In the genomic region with DNA sequence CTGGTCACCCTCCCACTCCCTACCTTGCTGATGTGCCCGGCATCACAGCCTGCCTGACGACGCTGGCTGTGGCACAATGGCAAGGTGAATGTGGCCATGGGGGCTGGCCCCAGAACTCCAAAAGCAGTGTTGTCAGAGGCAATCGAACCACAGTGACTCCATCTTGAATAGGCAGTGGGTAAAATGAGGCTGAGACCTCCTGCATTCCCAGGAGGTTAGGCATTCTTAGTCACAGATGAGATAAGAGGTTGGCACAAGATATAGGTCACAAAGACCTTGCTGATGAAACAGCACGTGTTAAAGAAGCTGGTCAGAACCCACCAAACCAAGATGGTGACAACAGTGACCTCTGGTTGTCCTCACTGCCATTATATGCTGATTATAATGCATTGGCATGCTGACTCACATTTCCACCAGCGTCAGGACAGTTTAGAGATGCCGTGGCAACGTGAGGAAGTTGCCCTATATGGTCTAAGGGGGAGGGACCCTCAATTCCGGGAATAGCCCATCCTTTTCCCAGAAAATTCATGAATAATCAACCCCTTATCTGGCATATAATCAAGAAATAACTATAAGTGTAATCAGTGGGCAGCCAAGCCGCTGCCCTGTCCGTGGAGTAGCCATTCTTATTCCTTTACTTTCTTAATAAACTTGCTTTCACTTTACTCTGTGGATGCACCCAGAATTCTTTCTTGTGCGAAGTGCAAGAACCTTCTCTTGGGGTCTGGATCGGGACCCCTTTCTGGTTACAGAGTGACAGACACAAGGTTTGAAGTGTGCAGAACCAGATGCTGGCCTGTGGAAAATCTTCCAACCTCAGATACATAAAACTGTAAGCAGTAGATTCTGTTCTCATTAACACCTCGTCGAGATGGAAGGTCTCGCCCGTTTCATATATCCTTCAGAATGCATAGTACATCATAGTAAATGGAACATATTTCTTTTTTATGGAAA, we compare ENCODE assay signal across 10 cellular contexts. TPM values are rescaled to one million over a fixed set of nuclear protein-coding genes. Genes with fewer than 3 reads are reported as not detected.
A peak's percentile ranks its signal among the peaks of the same experiment; 100 is the strongest.
DNase-seq lines count a peak whose midpoint lies in the region; ATAC-seq and TF ChIP-seq lines count a peak whose summit lies in the region.
"Had no signal": no experiment of that assay in that cellular context is flagged by ENCODE, and none has a peak within 500 bp of the region (broad histone marks: within the 10 kb centered on the region; RNA-seq: fewer than 3 reads in every experiment).

No MANE protein-coding gene starts in this region.

- H3K4me3 ChIP-seq in GM23248 (peak overlapping the region; percentile 70), smooth muscle cell (no peak overlapping the region), endodermal cell (ENCODE audit: low read length) (no peak overlapping the region)
- H3K4me3 ChIP-seq: dorsolateral prefrontal cortex, pancreas had no signal

- DNase-seq in GM23248: peak; percentile 97
- peak; percentile 82 for DNase-seq in RKO (ENCODE audit: low spot score)
- peak; percentile 46 to 77 for DNase-seq in dermis microvascular lymphatic vessel endothelial cell (ENCODE audit: low read depth in 2 of 2)
- DNase-seq in smooth muscle cell (lab: John Stamatoyannopoulos, UW; ENCODE audit: unreplicated experiment): no peak
- DNase-seq in endodermal cell: no peak
- no peak for DNase-seq in putamen (ENCODE audit: low spot score)
- DNase-seq: pancreas had no signal

- TF ChIP-seq CTCF in smooth muscle cell (IDR thresholded peaks at IDR 0.05; ENCODE audit: borderline replicate concordance, insufficient read depth, poor library complexity, severe bottlenecking) (no peak), endodermal cell (conservative IDR thresholded peaks at IDR 0.05) (no peak)

- H3K36me3 Mint-ChIP-seq in endodermal cell (ENCODE audit: low read depth): no peaks in the 10 kb centered on the region

- no peaks in the 10 kb centered on the region for H3K9me3 ChIP-seq in GM23248 (ENCODE audit: low read depth)
- H3K9me3 ChIP-seq in smooth muscle cell (replicated peaks; ENCODE audit: low read depth): no peaks in the 10 kb centered on the region
- H3K9me3 ChIP-seq in endodermal cell (ENCODE audit: control insufficient read depth, low read length): no peaks in the 10 kb centered on the region
- H3K9me3 ChIP-seq: pancreas had no signal

- H2AFZ ChIP-seq in GM23248: peak overlapping the region; percentile 11; the same call in 1 of the 2 replicates
- no peak overlapping the region for H2AFZ ChIP-seq in smooth muscle cell (ENCODE audit: low read depth)

- ATAC-seq in HG02623 (IDR thresholded peaks at IDR 0.05; ENCODE audit: unreplicated experiment) (no peak), GM18858 (IDR thresholded peaks at IDR 0.05; ENCODE audit: unreplicated experiment) (no peak)

- in situ Hi-C loops in GM23248 (cut with MboI): no loop called here

- H3K4me2 ChIP-seq in GM23248 (ENCODE audit: unreplicated experiment): peak overlapping the region; percentile 97
- H3K4me2 ChIP-seq in smooth muscle cell: peak overlapping the region; percentile 36

- WGBS in GM23248 (ENCODE audit: low coverage in 1 of 2, low lambda C conversion rate in 2 of 2, missing lambda C conversion rate in 2 of 2), 2 experiments: 28 to 30% methylated on average over 17 of the region's 17 CpGs
- WGBS in smooth muscle cell (ENCODE audit: low lambda C conversion rate): 70% methylated on average over 17 of the region's 17 CpGs
- WGBS in endodermal cell (ENCODE audit: insufficient coverage in 1 of 2, insufficient read length in 1 of 2), 2 experiments: 91 to 92% methylated on average over 13 to 17 of the region's 17 CpGs

- H3K9ac ChIP-seq in GM23248: peak overlapping the region; percentile 87
- H3K9ac ChIP-seq in smooth muscle cell (ENCODE audit: low read depth): no peak overlapping the region
- no peak overlapping the region for H3K9ac ChIP-seq in endodermal cell (ENCODE audit: extremely low read depth, low read length, poor library complexity, severe bottlenecking)

- H3K27me3 Mint-ChIP-seq in endodermal cell (ENCODE audit: insufficient read depth): peaks cover 3% of the 10 kb centered on the region

- H3F3A ChIP-seq in GM23248 (ENCODE audit: insufficient read depth): peaks cover 31% of the 10 kb centered on the region
- no peaks in the 10 kb centered on the region for H3F3A ChIP-seq in smooth muscle cell (ENCODE audit: low read depth)

- H3K36me3 ChIP-seq in GM23248 (ENCODE audit: low read depth) (no peaks in the 10 kb centered on the region), smooth muscle cell (ENCODE audit: low read depth) (no peaks in the 10 kb centered on the region), endodermal cell (ENCODE audit: control insufficient read depth, insufficient read depth, low read length) (no peaks in the 10 kb centered on the region)
- H3K36me3 ChIP-seq: pancreas had no signal

- H3K27ac Mint-ChIP-seq in endodermal cell: no peak overlapping the region

- no peak overlapping the region for H3K4me3 Mint-ChIP-seq in endodermal cell

- H3K27ac ChIP-seq in GM23248 (peak overlapping the region; percentile 98), smooth muscle cell (ENCODE audit: low read depth) (peak overlapping the region; percentile 48), endodermal cell (ENCODE audit: low read depth, low read length) (no peak overlapping the region)
- H3K27ac ChIP-seq: dorsolateral prefrontal cortex, pancreas had no signal

- no peaks in the 10 kb centered on the region for H3K9me3 Mint-ChIP-seq in endodermal cell

- H3K4me1 Mint-ChIP-seq in endodermal cell: peaks cover 19% of the 10 kb centered on the region

- H3K27me3 ChIP-seq in GM23248 (replicated peaks; ENCODE audit: insufficient read depth) (no peaks in the 10 kb centered on the region), smooth muscle cell (ENCODE audit: low read depth) (no peaks in the 10 kb centered on the region), endodermal cell (ENCODE audit: control insufficient read depth, insufficient read depth, low read length, poor library complexity, severe bottlenecking) (no peaks in the 10 kb centered on the region)
- H3K27me3 ChIP-seq: pancreas had no signal

- H3K4me1 ChIP-seq in GM23248 (ENCODE audit: insufficient read depth) (peaks cover 32% of the 10 kb centered on the region), smooth muscle cell (ENCODE audit: low read depth) (no peaks in the 10 kb centered on the region), endodermal cell (ENCODE audit: control insufficient read depth, insufficient read depth, low read length) (peaks cover 6% of the 10 kb centered on the region)
- H3K4me1 ChIP-seq: pancreas had no signal

- H3K79me2 ChIP-seq in GM23248 (ENCODE audit: insufficient read depth) (no peaks in the 10 kb centered on the region), smooth muscle cell (ENCODE audit: low read depth) (no peaks in the 10 kb centered on the region)

- no peaks in the 10 kb centered on the region for H3K9me2 ChIP-seq in GM23248 (ENCODE audit: insufficient read depth)

- no peaks in the 10 kb centered on the region for H4K20me1 ChIP-seq in GM23248 (ENCODE audit: insufficient read depth)
- H4K20me1 ChIP-seq in smooth muscle cell (ENCODE audit: low read depth): no peaks in the 10 kb centered on the region

RNA-seq across cellular contexts. Expression of a gene that starts 26.8 kb away (rescaled TPM):
- 0.51 TPM in 1 of 2 replicates, not detected in the other for total RNA-seq in GM23248 (2014; rRNA removed; shearing (Covaris generic))
- polyA plus RNA-seq in GM23248 (2016; fragmentation: Nextera tagmentation; extraction: Ambion mirVana) (not detected in 2 replicates), smooth muscle cell (not detected in 2 replicates)
- total RNA-seq in dermis microvascular lymphatic vessel endothelial cell (not detected in 2 replicates), smooth muscle cell (not detected in 2 replicates), endodermal cell (not detected)
- polyA plus RNA-seq in endodermal cell (2013, experiment 1 of 2): not detected
- polyA plus RNA-seq in endodermal cell (2013, experiment 2 of 2): not detected
- total RNA-seq: pancreas had no signal
- polyA plus RNA-seq: pancreas had no signal

RNA-seq across cellular contexts. Expression of a gene that starts 28.9 kb away (rescaled TPM):
- not detected in 2 replicates for total RNA-seq in GM23248 (2014; rRNA removed; shearing (Covaris generic))
- polyA plus RNA-seq in GM23248 (2016; fragmentation: Nextera tagmentation; extraction: Ambion mirVana): not detected in 2 replicates
- not detected in 2 replicates for total RNA-seq in dermis microvascular lymphatic vessel endothelial cell
- total RNA-seq in smooth muscle cell: not detected in 2 replicates
- 0.08 TPM in 1 of 2 replicates, not detected in the other for polyA plus RNA-seq in smooth muscle cell
- under 1 TPM in 1 of 2 donors, not detected in 1; 0.15 TPM for total RNA-seq in endodermal cell
- not detected for polyA plus RNA-seq in endodermal cell (2013, experiment 1 of 2)
- polyA plus RNA-seq in endodermal cell (2013, experiment 2 of 2): not detected
- total RNA-seq: dorsolateral prefrontal cortex, pancreas had no signal

Comparison
In these comparisons a context has a peak if more than half of its experiments do, and no peak if none do; other contexts are left out.
1. DNase-seq: peak in GM23248 (single experiment), RKO (single experiment) and dermis microvascular lymphatic vessel endothelial cell (2 of 2); none in smooth muscle cell (single experiment), endodermal cell (single experiment) and putamen (single experiment).